22 cellular contexts compared by ENCODE assay signal in the genomic region with DNA sequence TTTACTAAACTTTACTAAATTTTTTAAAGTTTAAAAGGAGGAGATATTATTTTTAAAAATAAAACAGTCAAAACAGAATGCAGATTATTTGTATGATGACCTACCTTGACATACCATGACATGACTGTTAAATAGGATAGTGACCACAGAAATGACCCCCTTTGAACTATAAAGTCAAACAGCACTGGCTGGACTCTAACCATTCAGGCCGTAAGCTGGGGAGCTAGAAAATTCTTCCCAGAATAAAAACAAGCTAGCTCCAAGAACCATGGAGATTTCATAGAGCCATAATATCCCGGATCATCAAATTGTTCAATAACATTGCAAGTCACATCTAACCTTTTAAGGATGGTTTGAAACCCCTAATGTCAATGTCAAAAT. TPM values are rescaled to one million over a fixed set of nuclear protein-coding genes. Genes with fewer than 3 reads are reported as not detected.
A peak's percentile ranks its signal among the peaks of the same experiment; 100 is the strongest.
DNase-seq lines count a peak whose midpoint lies in the region; ATAC-seq and TF ChIP-seq lines count a peak whose summit lies in the region.
"Had no signal": no experiment of that assay in that cellular context is flagged by ENCODE, and none has a peak within 500 bp of the region (broad histone marks: within the 10 kb centered on the region; RNA-seq: fewer than 3 reads in every experiment).

No MANE protein-coding gene starts in this region.

- H3K36me3 ChIP-seq in BLaER1 = no peaks in the 10 kb centered on the region
- H3K36me3 ChIP-seq in lower lobe of right lung = no peaks in the 10 kb centered on the region
- no peaks in the 10 kb centered on the region for H3K36me3 ChIP-seq in Peyer's patch

- intact Hi-C loops in lower lobe of right lung (cut with DNase I) = no loop called here

- H4K20me1 ChIP-seq in BLaER1 = no peaks in the 10 kb centered on the region

- DNase-seq in HL-60 (ENCODE audit: low read depth in 1 of 2, low spot score in 1 of 2) = no peak
- no peak for DNase-seq in T-helper 17 cell
- DNase-seq in lower lobe of right lung = no peak
- DNase-seq in SIG-M5 (lab: John Stamatoyannopoulos, UW) = no peak
- no peak for DNase-seq in GM19238 (ENCODE audit: insufficient read length, low spot score)
- DNase-seq in Peyer's patch = no peak
- DNase-seq in COR-L47 (lab: John Stamatoyannopoulos, UW) = no peak
- DNase-seq: Calu3; CD8-positive, alpha-beta T cell; H9; HFFc6; NCI-H1105; NCI-H146; NCI-H2029; NCI-H226; NCI-H524; NCI-H774; NK-92 treated with Interleukin-12 subunit alpha and Interleukin-12 subunit beta, amount 100 ng/mL, for 24 hours; SW 1271 had no signal

- no peak for TF ChIP-seq CTCF in HL-60 (IDR thresholded peaks at IDR 0.05; ENCODE audit: insufficient read depth, low read length)
- no peak for TF ChIP-seq CTCF in lower lobe of right lung (IDR thresholded peaks at IDR 0.05)
- no peak for TF ChIP-seq CTCF in Peyer's patch (IDR thresholded peaks at IDR 0.05)

- H3K9ac ChIP-seq in BLaER1 = no peak overlapping the region

- H3K4me1 ChIP-seq in BLaER1 = peaks cover 16% of the 10 kb centered on the region
- H3K4me1 ChIP-seq in lower lobe of right lung = peaks cover 26% of the 10 kb centered on the region
- peaks cover 0 to 23% (median 9%) of the 10 kb centered on the region in 4 donors for H3K4me1 ChIP-seq in Peyer's patch

- ATAC-seq in T-helper 17 cell (no peak), lower lobe of right lung (no peak)
- ATAC-seq: A549, HepG2 had no signal

- H3K9me3 ChIP-seq in BLaER1 (no peaks in the 10 kb centered on the region), T-helper 17 cell (ENCODE audit: control insufficient read depth, low read length, poor library complexity, severe bottlenecking) (no peaks in the 10 kb centered on the region), lower lobe of right lung (no peaks in the 10 kb centered on the region), Peyer's patch (no peaks in the 10 kb centered on the region)
- H3K9me3 ChIP-seq: A549 had no signal

- no peak for TF ChIP-seq POLR2A in Peyer's patch (IDR thresholded peaks at IDR 0.05)

- H3K36me3 Mint-ChIP-seq in T-helper 17 cell (ENCODE audit: low read depth) = no peaks in the 10 kb centered on the region
- H3K36me3 Mint-ChIP-seq: CD8-positive, alpha-beta T cell had no signal

- peak overlapping the region; percentile 2 for H3K4me3 Mint-ChIP-seq in T-helper 17 cell
- H3K4me3 Mint-ChIP-seq: H9, HFFc6 had no signal

- H3K27me3 Mint-ChIP-seq in T-helper 17 cell = no peaks in the 10 kb centered on the region

- no peak overlapping the region for H3K27ac Mint-ChIP-seq in T-helper 17 cell
- H3K27ac Mint-ChIP-seq: H9, HFFc6 had no signal

- H3K4me1 Mint-ChIP-seq in T-helper 17 cell = peaks cover 28% of the 10 kb centered on the region

- H3K4me3 ChIP-seq in BLaER1 (no peak overlapping the region), HL-60 (replicated peaks; ENCODE audit: insufficient read depth, low read length) (no peak overlapping the region), lower lobe of right lung (no peak overlapping the region), Peyer's patch (no peak overlapping the region)
- H3K4me3 ChIP-seq: A549 had no signal

- H3K27me3 ChIP-seq in BLaER1 (no peaks in the 10 kb centered on the region), HL-60 (ENCODE audit: insufficient read depth, poor library complexity, severe bottlenecking) (no peaks in the 10 kb centered on the region), lower lobe of right lung (ENCODE audit: low read depth) (no peaks in the 10 kb centered on the region), Peyer's patch (no peaks in the 10 kb centered on the region)

- peak overlapping the region; percentile 55 for H3K4me2 ChIP-seq in BLaER1
- H3K4me2 ChIP-seq: A549 had no signal

- H3K27ac ChIP-seq in BLaER1 = no peak overlapping the region
- peak overlapping the region; percentile 65 for H3K27ac ChIP-seq in HL-60 (replicated peaks)
- peak overlapping the region; percentile 72 for H3K27ac ChIP-seq in lower lobe of right lung
- H3K27ac ChIP-seq in Peyer's patch = peak overlapping the region in 1 of 4 donors; percentile 71
- H3K27ac ChIP-seq: A549 had no signal

RNA-seq across cellular contexts. Expression of a gene that starts 50.3 kb away (rescaled TPM):
- 10 to 100 TPM; 35.4 to 42.0 TPM for total RNA-seq in T-helper 17 cell
- 11.3 TPM for total RNA-seq in lower lobe of right lung
- total RNA-seq in Peyer's patch = 10 to 100 TPM; 10.3 to 15.1 (median 10.6) TPM
